7 cellular contexts compared by ENCODE assay signal in the genomic region with DNA sequence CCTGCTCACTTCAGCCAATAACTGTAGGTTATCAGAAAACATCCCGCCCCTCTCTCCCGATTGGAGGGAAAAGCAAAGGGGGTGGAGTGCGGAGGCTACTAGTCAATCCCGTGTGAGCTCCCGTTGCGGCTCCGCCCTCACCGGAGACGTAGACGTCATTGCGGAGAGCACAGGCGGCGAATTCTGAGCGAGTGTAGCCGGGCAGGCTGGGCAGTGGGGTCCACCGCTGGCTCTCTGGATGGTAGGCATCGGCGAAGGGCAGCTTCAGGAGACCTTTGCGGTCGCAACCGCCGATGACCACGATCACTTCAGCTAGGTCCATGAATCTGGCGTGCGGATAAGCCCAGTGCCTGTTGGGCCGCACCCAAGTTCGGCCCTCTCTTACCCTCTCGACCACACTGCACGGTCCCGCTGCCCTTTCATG. TPM values are rescaled to one million over a fixed set of nuclear protein-coding genes. Genes with fewer than 3 reads are reported as not detected.
DNase-seq lines count a peak whose midpoint lies in the region; ATAC-seq lines count a peak whose summit lies in the region.

No MANE protein-coding gene starts in this region.

- H3K9me3 Mint-ChIP-seq in naive B cell = peaks cover 0 to 9% (median 3%) of the 10 kb centered on the region in 7 donors
- no peaks in the 10 kb centered on the region for H3K9me3 Mint-ChIP-seq in stimulated activated memory B cell treated with anti-CD40 and anti-IgM and Interleukin-4, amounts not matched to agents 10 μg/mL and 1 μg/mL and 100 μg/mL, for 72 hours

- no peak overlapping the region for H3K27ac Mint-ChIP-seq in naive B cell
- H3K27ac Mint-ChIP-seq in stimulated activated memory B cell treated with anti-CD40 and anti-IgM and Interleukin-4, amounts not matched to agents 10 μg/mL and 1 μg/mL and 100 μg/mL, for 72 hours = no peak overlapping the region

- peaks cover 22 to 26% (median 24%) of the 10 kb centered on the region in 3 donors for H3K4me1 Mint-ChIP-seq in naive B cell
- H3K4me1 Mint-ChIP-seq in stimulated activated memory B cell treated with anti-CD40 and anti-IgM and Interleukin-4, amounts not matched to agents 10 μg/mL and 1 μg/mL and 100 μg/mL, for 72 hours = peaks cover 20% of the 10 kb centered on the region

- H3K27me3 Mint-ChIP-seq in naive B cell = peaks cover 38 to 60% (median 56%) of the 10 kb centered on the region in 3 donors
- peaks cover 56% of the 10 kb centered on the region for H3K27me3 Mint-ChIP-seq in stimulated activated memory B cell treated with anti-CD40 and anti-IgM and Interleukin-4, amounts not matched to agents 10 μg/mL and 1 μg/mL and 100 μg/mL, for 72 hours

- DNase-seq in NCI-H226 = peak; percentile 96
- peak; percentile 66 for DNase-seq in activated T-cell treated with anti-CD3 and anti-CD28 coated beads for 24 hours (ENCODE audit: low read depth)
- DNase-seq in epidermal melanocyte (ENCODE audit: insufficient read length, low spot score) = peak; percentile 100
- DNase-seq in naive B cell = peak; percentile 57
- DNase-seq in NCI-H1930 (lab: John Stamatoyannopoulos, UW) = no peak

- peaks cover 0 to 9% of the 10 kb centered on the region in 2 donors for H3K36me3 Mint-ChIP-seq in naive B cell
- peaks cover 17% of the 10 kb centered on the region for H3K36me3 Mint-ChIP-seq in stimulated activated memory B cell treated with anti-CD40 and anti-IgM and Interleukin-4, amounts not matched to agents 10 μg/mL and 1 μg/mL and 100 μg/mL, for 72 hours

- ATAC-seq in GM19035 (IDR thresholded peaks at IDR 0.05; ENCODE audit: unreplicated experiment) = peak; percentile 78
- peak; percentile 77 to 87 for ATAC-seq in naive B cell (ENCODE audit: low read depth in 2 of 2)
- ATAC-seq in stimulated activated memory B cell treated with anti-CD40 and anti-IgM and Interleukin-4, amounts not matched to agents 10 μg/mL and 1 μg/mL and 100 μg/mL, for 72 hours = peak; percentile 60

- peak overlapping the region; percentile 67 to 90 (median 84) for H3K4me3 Mint-ChIP-seq in naive B cell
- H3K4me3 Mint-ChIP-seq in stimulated activated memory B cell treated with anti-CD40 and anti-IgM and Interleukin-4, amounts not matched to agents 10 μg/mL and 1 μg/mL and 100 μg/mL, for 72 hours = peak overlapping the region; percentile 69

RNA-seq across cellular contexts. Expression of gene KLHL35, which starts 4.7 kb away (rescaled TPM):
- polyA plus RNA-seq in naive B cell (ENCODE audit: low read depth in 6 of 6) = under 1 TPM in 2 of 6 donors, not detected in 4; 0.48 to 0.74 TPM

RNA-seq across cellular contexts. Expression of gene RPS3, which starts 29.0 kb away (rescaled TPM):
- 1,000 to 10,000 TPM; 3,862 to 5,214 (median 4,183) TPM for polyA plus RNA-seq in naive B cell (ENCODE audit: low read depth in 6 of 6)

Comparison
In these comparisons a context has a peak if more than half of its experiments do, and no peak if none do; other contexts are left out.
1. DNase-seq: peak in NCI-H226 (single experiment), activated T-cell treated with anti-CD3 and anti-CD28 coated beads for 24 hours (single experiment), epidermal melanocyte (single experiment) and naive B cell (single experiment); none in NCI-H1930 (0 of 2).
2. Peak in every context shown above with its lines, with median percentiles within 50 percentile points of each other: ATAC-seq.